ENCODE assay signal across 8 cellular contexts in genomic region chr12:57546438-57547365, GRCh38. TPM values are rescaled to one million over a fixed set of nuclear protein-coding genes. Genes with fewer than 3 reads are reported as not detected.
DNase-seq lines count a peak whose midpoint lies in the region; ATAC-seq and TF ChIP-seq lines count a peak whose summit lies in the region.

Gene DCTN2, minus strand, starts transcription at chr12:57547192. Its CDS starts 129 bp downstream, at chr12:57547063.

- H4K20me1 ChIP-seq in KMS-11 (ENCODE audit: insufficient read depth): no peaks in the 10 kb centered on the region

- H2AFZ ChIP-seq in KMS-11 (ENCODE audit: low read depth): peak within 1 kb of the TSS; percentile 68

- ATAC-seq in GM21737 (IDR thresholded peaks at IDR 0.05; ENCODE audit: unreplicated experiment): peak; percentile 98

- H3K27ac ChIP-seq in KMS-11: peak within 1 kb of the TSS; percentile 42
- H3K27ac ChIP-seq in Peyer's patch: peak within 1 kb of the TSS; percentile 85 to 96 (median 89)
- H3K27ac ChIP-seq in esophagus muscularis mucosa (replicated peaks in 1 of 4): peak within 1 kb of the TSS; percentile 89 to 95 (median 92)

- peak within 1 kb of the TSS; percentile 85 for H3K4me3 ChIP-seq in KMS-11 (IDR thresholded peaks at IDR 0.05; ENCODE audit: insufficient read depth, low read depth, low read length)
- H3K4me3 ChIP-seq in Peyer's patch: peak within 1 kb of the TSS; percentile 69 to 99 (median 86)
- H3K4me3 ChIP-seq in esophagus muscularis mucosa: peak within 1 kb of the TSS; percentile 79 to 97 (median 90)

- peaks cover 46% of the 10 kb centered on the region for H3K4me1 ChIP-seq in KMS-11 (ENCODE audit: low read depth, poor library complexity, severe bottlenecking)
- H3K4me1 ChIP-seq in Peyer's patch: peaks cover 0 to 27% (median 3%) of the 10 kb centered on the region in 4 donors
- H3K4me1 ChIP-seq in esophagus muscularis mucosa: peaks cover 44 to 51% (median 48%) of the 10 kb centered on the region in 4 donors

- H3K9me3 ChIP-seq in Peyer's patch: no peaks in the 10 kb centered on the region
- H3K9me3 ChIP-seq in esophagus muscularis mucosa: no peaks in the 10 kb centered on the region

- H3K27me3 ChIP-seq in KMS-11 (ENCODE audit: insufficient read depth, low read depth) (peaks cover 30% of the 10 kb centered on the region), Peyer's patch (no peaks in the 10 kb centered on the region), esophagus muscularis mucosa (peaks cover 0 to 27% (median 3%) of the 10 kb centered on the region in 4 donors)

- TF ChIP-seq POLR2A in Peyer's patch (IDR thresholded peaks at IDR 0.05): peak; percentile 60 to 76
- TF ChIP-seq POLR2A in esophagus muscularis mucosa (IDR thresholded peaks at IDR 0.05; ENCODE audit: low read depth): peak; percentile 16

- peak within 1 kb of the TSS; percentile 91 for H3K4me2 ChIP-seq in KMS-11

- TF ChIP-seq CTCF in KMS-11 (conservative IDR thresholded peaks at IDR 0.05; ENCODE audit: low read depth, low read length) (peak; percentile 32; the same call in 1 of the 2 replicates), Peyer's patch (IDR thresholded peaks at IDR 0.05) (peak in 4 of 6 experiments; percentile 15 to 26 (median 24)), esophagus muscularis mucosa (IDR thresholded peaks at IDR 0.05) (peak in 2 of 3 experiments; percentile 5 to 9)

- peaks cover 24% of the 10 kb centered on the region for H3K79me2 ChIP-seq in KMS-11 (ENCODE audit: insufficient read depth, low read depth)

- intact Hi-C loops in esophagus muscularis mucosa (cut with DNase I): no loop called here

- no peak for TF ChIP-seq EP300 in esophagus muscularis mucosa (IDR thresholded peaks at IDR 0.05)

- H3K36me3 ChIP-seq in KMS-11 (ENCODE audit: insufficient read depth) (no peaks in the 10 kb centered on the region), Peyer's patch (no peaks in the 10 kb centered on the region), esophagus muscularis mucosa (peaks cover 5 to 17% (median 12%) of the 10 kb centered on the region in 4 donors)

- DNase-seq in DMS79 treated with DMSO at 0.1 percent for 48 hours (lab: John Stamatoyannopoulos, UW) (peak; percentile 89), Peyer's patch (peak; percentile 94 to 98 (median 95)), esophagus muscularis mucosa (ENCODE audit: extremely low spot score) (peak; percentile 98), myocyte (ENCODE audit: low read depth) (peak; percentile 99)
- DNase-seq in activated T-cell treated with anti-CD3 and anti-CD28 coated beads, Interleukin-2, amount 50 U/mL, for 48 hours: peak; percentile 96
- peak; percentile 85 to 97 for DNase-seq in stimulated activated CD8-positive, alpha-beta memory T cell treated with anti-CD3 and anti-CD28 coated beads, Interleukin-7, amount 100 ng/mL, for 48 hours (ENCODE audit: extremely low read depth in 1 of 2, low read depth in 1 of 2)

- peak within 1 kb of the TSS; percentile 84 for H3K9ac ChIP-seq in KMS-11

- WGBS in esophagus muscularis mucosa: 0% methylated on average over 27 of the region's 58 CpGs

RNA-seq across cellular contexts. Expression of gene DCTN2, which starts in this region (rescaled TPM):
- total RNA-seq in Peyer's patch: 100 to 1,000 TPM; 161 to 326 (median 229) TPM
- 100 to 1,000 TPM; 161 to 243 (median 202) TPM for total RNA-seq in esophagus muscularis mucosa
- total RNA-seq in myocyte: 170 and 179 TPM in 2 replicates
- polyA plus RNA-seq in myocyte (2012): 193 TPM

Comparison
In these comparisons a context has a peak if more than half of its experiments do, and no peak if none do; other contexts are left out.
1. Peak in every context shown above with its lines: DNase-seq, ATAC-seq, H3K4me3 ChIP-seq and H3K27ac ChIP-seq.
2. H3K27ac ChIP-seq: peak in every context shown above with its lines; median percentile 92 in esophagus muscularis mucosa; 89 in Peyer's patch; 42 in KMS-11.